Comparison of ENCODE assay signal across 40 cellular contexts in genomic region chr14:72423957-72424356, GRCh38.
"Had no signal": no experiment of that assay in that cellular context is flagged by ENCODE, and none has a peak within 500 bp of the region (broad histone marks: within the 10 kb centered on the region; RNA-seq: fewer than 3 reads in every experiment).

No MANE protein-coding gene starts in this region.

- H3K27ac ChIP-seq: adrenal gland, ascending aorta, body of pancreas, brain microvascular endothelial cell, breast epithelium, cardiac muscle cell had no signal

- ATAC-seq: activated naive CD4-positive, alpha-beta T cell treated with anti-CD3 and anti-CD28 coated beads, Interleukin-2, amount 50 U/mL, for 72 hours; activated naive CD8-positive, alpha-beta T cell treated with anti-CD3 and anti-CD28 coated beads, Interleukin-2, amount 50 U/mL, for 24 hours; activated T-cell treated with anti-CD3 and anti-CD28 coated beads, Interleukin-2, amount 50 U/mL, for 4 hours; activated T-cell treated with anti-CD3 and anti-CD28 coated beads, Interleukin-2, amount 50 U/mL, for 72 hours; activated T-helper 17 cell treated with anti-CD3 and anti-CD28 coated beads, Interleukin-2, amount 50 U/mL, for 72 hours; body of pancreas had no signal

- H3K4me1 Mint-ChIP-seq: activated naive CD4-positive, alpha-beta T cell treated with anti-CD3 and anti-CD28 coated beads, Interleukin-2, amount 50 U/mL, for 24 hours; central memory CD8-positive, alpha-beta T cell had no signal

- H3K9me3 ChIP-seq: adrenal gland, ascending aorta, body of pancreas had no signal

- H3K4me3 ChIP-seq: adrenal gland, ascending aorta, body of pancreas, breast epithelium, cardiac muscle cell had no signal

- H3K36me3 ChIP-seq: adrenal gland, ascending aorta, brain microvascular endothelial cell, breast epithelium, cardiac muscle cell had no signal

- H3K27ac Mint-ChIP-seq: activated naive CD4-positive, alpha-beta T cell treated with anti-CD3 and anti-CD28 coated beads for 36 hours; activated naive CD4-positive, alpha-beta T cell treated with anti-CD3 and anti-CD28 coated beads, Interleukin-2, amount 10 ng/mL, durations not matched to agents 7 days and 5 days; activated naive CD4-positive, alpha-beta T cell treated with anti-CD3 and anti-CD28 coated beads, Interleukin-2, amount 50 U/mL, for 24 hours; activated naive CD8-positive, alpha-beta T cell; activated naive CD8-positive, alpha-beta T cell treated with anti-CD3 and anti-CD28 coated beads for 36 hours; activated naive CD8-positive, alpha-beta T cell treated with anti-CD3 and anti-CD28 coated beads, Interleukin-2, amount 10 ng/mL, durations not matched to agents 7 days and 5 days; activated naive CD8-positive, alpha-beta T cell treated with anti-CD3 and anti-CD28 coated beads, Interleukin-2, amount 50 U/mL, for 24 hours; activated T-cell treated with anti-CD3 and anti-CD28 coated beads, Interleukin-2, amount 50 U/mL, for 24 hours; activated T-cell treated with anti-CD3 and anti-CD28 coated beads, Interleukin-2, amount 50 U/mL, for 72 hours; activated T-helper 1 cell treated with anti-CD3 and anti-CD28 coated beads, Interleukin-12 subunit alpha, Interleukin-12 subunit beta, Interleukin-2, Interleukin-4 antibody, amounts not matched to agents 30 ng/mL and 10 ng/mL and 1 ng/mL, durations not matched to agents 14 hours and 24 hours and 36 hours; activated T-helper 17 cell treated with anti-CD3 and anti-CD28 coated beads, Interleukin-2, amount 50 U/mL, for 72 hours; activated T-helper 2 cell treated with anti-CD3 and anti-CD28 coated beads, Interferon-gamma antibody, Interleukin-2, Interleukin-4, amounts not matched to agents 10 μg/mL and 5 μg/mL and 100 μg/mL, durations not matched to agents 14 hours and 24 hours and 36 hours had no signal

- H3K27me3 ChIP-seq: adrenal gland, ascending aorta, body of pancreas, brain microvascular endothelial cell, breast epithelium, cardiac muscle cell had no signal

- H3K9me3 Mint-ChIP-seq: central memory CD8-positive, alpha-beta T cell had no signal

- DNase-seq: activated effector memory CD4-positive, alpha-beta T cell treated with anti-CD3 and anti-CD28 coated beads, Interleukin-2, amount 50 U/mL, for 16 hours; activated effector memory CD4-positive, alpha-beta T cell treated with Interleukin-2 at 50 U/mL for 16 hours; activated gamma-delta T cell; activated gamma-delta T cell treated with Interleukin-2 at 50 U/mL for 16 hours; activated naive CD4-positive, alpha-beta T cell; activated naive CD4-positive, alpha-beta T cell treated with anti-CD3 and anti-CD28 coated beads for 36 hours; activated naive CD4-positive, alpha-beta T cell treated with anti-CD3 and anti-CD28 coated beads, Interleukin-2, amount 10 ng/mL, durations not matched to agents 7 days and 5 days; activated naive CD4-positive, alpha-beta T cell treated with anti-CD3 and anti-CD28 coated beads, Interleukin-2, amount 50 U/mL, for 16 hours; activated naive CD4-positive, alpha-beta T cell treated with Interleukin-2 at 50 U/mL for 16 hours; activated naive CD8-positive, alpha-beta T cell treated with anti-CD3 and anti-CD28 coated beads for 36 hours; activated naive CD8-positive, alpha-beta T cell treated with anti-CD3 and anti-CD28 coated beads, Interleukin-2, amount 10 ng/mL, durations not matched to agents 7 days and 5 days; activated naive CD8-positive, alpha-beta T cell treated with anti-CD3 and anti-CD28 coated beads, Interleukin-2, amount 50 U/mL, for 24 hours; activated T-cell treated with anti-CD3 and anti-CD28 coated beads, Interleukin-2, amount 50 U/mL, for 1 hour; activated T-cell treated with anti-CD3 and anti-CD28 coated beads, Interleukin-2, amount 50 U/mL, for 24 hours; activated T-cell treated with anti-CD3 and anti-CD28 coated beads, Interleukin-2, amount 50 U/mL, for 4 hours; activated T-cell treated with anti-CD3 and anti-CD28 coated beads, Interleukin-2, amount 50 U/mL, for 48 hours; activated T-cell treated with anti-CD3 and anti-CD28 coated beads, Interleukin-2, amount 50 U/mL, for 72 hours; adrenal gland; amniotic stem cell; amygdala; anterior cingulate cortex; aorta; body of pancreas; brain microvascular endothelial cell; caudate nucleus; central memory CD4-positive, alpha-beta T cell; cerebellar nuclear complex had no signal

- FAIRE-seq: astrocyte, bronchial epithelial cell had no signal

- H3K4me1 ChIP-seq: adrenal gland, ascending aorta, body of pancreas, breast epithelium had no signal

- H3K4me3 Mint-ChIP-seq: activated naive CD4-positive, alpha-beta T cell treated with anti-CD3 and anti-CD28 coated beads for 36 hours; activated naive CD4-positive, alpha-beta T cell treated with anti-CD3 and anti-CD28 coated beads, Interleukin-2, amount 10 ng/mL, durations not matched to agents 7 days and 5 days; activated naive CD4-positive, alpha-beta T cell treated with anti-CD3 and anti-CD28 coated beads, Interleukin-2, amount 50 U/mL, for 24 hours; activated naive CD8-positive, alpha-beta T cell; activated naive CD8-positive, alpha-beta T cell treated with anti-CD3 and anti-CD28 coated beads for 36 hours; activated naive CD8-positive, alpha-beta T cell treated with anti-CD3 and anti-CD28 coated beads, Interleukin-2, amount 10 ng/mL, durations not matched to agents 7 days and 5 days; activated naive CD8-positive, alpha-beta T cell treated with anti-CD3 and anti-CD28 coated beads, Interleukin-2, amount 50 U/mL, for 24 hours; activated T-cell treated with anti-CD3 and anti-CD28 coated beads, Interleukin-2, amount 50 U/mL, for 24 hours; activated T-cell treated with anti-CD3 and anti-CD28 coated beads, Interleukin-2, amount 50 U/mL, for 4 hours; activated T-cell treated with anti-CD3 and anti-CD28 coated beads, Interleukin-2, amount 50 U/mL, for 72 hours; activated T-helper 1 cell treated with anti-CD3 and anti-CD28 coated beads, Interleukin-12 subunit alpha, Interleukin-12 subunit beta, Interleukin-2, Interleukin-4 antibody, amounts not matched to agents 30 ng/mL and 10 ng/mL and 1 ng/mL, durations not matched to agents 14 hours and 24 hours and 36 hours; activated T-helper 17 cell treated with anti-CD3 and anti-CD28 coated beads, Interleukin-2, amount 50 U/mL, for 72 hours; brain; central memory CD8-positive, alpha-beta T cell had no signal
